Comparison of ENCODE assay signal across 1 cellular context in the genomic region with DNA sequence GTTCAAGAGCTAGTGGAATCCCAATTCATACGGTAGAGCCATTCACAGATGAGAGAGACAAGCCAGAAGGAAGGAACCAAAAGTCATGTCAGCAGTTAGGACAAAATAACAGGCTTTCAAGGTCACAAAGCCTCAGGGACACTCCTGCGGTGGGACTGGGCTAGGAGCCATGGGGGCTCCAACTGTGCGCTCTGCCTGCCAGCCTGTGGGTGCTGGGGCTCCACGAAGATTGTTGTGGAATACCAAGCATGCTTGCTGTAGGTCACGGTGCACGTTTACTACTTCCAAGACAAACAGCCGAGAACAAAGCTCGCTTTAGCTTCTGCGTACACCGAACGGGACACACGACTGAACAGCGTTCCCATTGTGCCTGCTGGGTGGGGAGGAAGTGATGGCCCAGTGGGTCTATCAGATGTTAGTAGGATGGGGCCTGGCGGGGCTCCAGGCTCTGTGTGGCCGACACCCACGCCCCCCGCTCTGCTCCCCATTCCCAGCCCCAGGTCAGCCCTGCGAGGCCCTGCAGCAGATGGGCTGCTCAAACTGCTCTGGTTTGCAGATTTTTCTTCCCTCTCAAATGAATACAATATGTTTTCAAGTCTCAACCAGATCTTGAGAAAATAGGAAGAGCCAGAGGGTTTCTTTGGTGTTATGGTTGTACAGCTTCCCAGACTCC.
A peak's percentile ranks its signal among the peaks of the same experiment; 100 is the strongest.
TF ChIP-seq lines count a peak whose summit lies in the region.

No MANE protein-coding gene starts in this region.

TF ChIP-seq in HepG2, 621 proteins besides CTCF, POLR2A, EP300 and RAD21 (continued from another document and continues in another):
- peak; percentile 43; the same call in 1 of the 2 replicates for TF ChIP-seq ZBTB38 (CRISPR knock-in tag; IDR thresholded peaks at IDR 0.05)
- 0 out of 2 replicates have a peak, but pooled peaks have one; percentile 36 for TF ChIP-seq ZNF580 (CRISPR knock-in tag; IDR thresholded peaks at IDR 0.05; ENCODE audit: borderline replicate concordance, low read depth)
- TF ChIP-seq MEIS2 (CRISPR knock-in tag; IDR thresholded peaks at IDR 0.05): peak; percentile 54; the same call in 1 of the 2 replicates
- TF ChIP-seq PPARG (CRISPR knock-in tag; conservative IDR thresholded peaks at IDR 0.05): peak; percentile 82
- peak; percentile 72; the same call in 1 of the 2 replicates for TF ChIP-seq ZNF343 (CRISPR knock-in tag; IDR thresholded peaks at IDR 0.05)
- TF ChIP-seq TCF7 (IDR thresholded peaks at IDR 0.05; ENCODE audit: low read depth): peak; percentile 65; the same call in 1 of the 2 replicates
- peak; percentile 91 for TF ChIP-seq ZBTB7B (CRISPR knock-in tag; IDR thresholded peaks at IDR 0.05)
- no peak for TF ChIP-seq ZNF24 (IDR thresholded peaks at IDR 0.05)
- peak; percentile 52; the same call in 1 of the 2 replicates for TF ChIP-seq ZNF143 (CRISPR knock-in tag; IDR thresholded peaks at IDR 0.05)
- TF ChIP-seq, protein P1, sequence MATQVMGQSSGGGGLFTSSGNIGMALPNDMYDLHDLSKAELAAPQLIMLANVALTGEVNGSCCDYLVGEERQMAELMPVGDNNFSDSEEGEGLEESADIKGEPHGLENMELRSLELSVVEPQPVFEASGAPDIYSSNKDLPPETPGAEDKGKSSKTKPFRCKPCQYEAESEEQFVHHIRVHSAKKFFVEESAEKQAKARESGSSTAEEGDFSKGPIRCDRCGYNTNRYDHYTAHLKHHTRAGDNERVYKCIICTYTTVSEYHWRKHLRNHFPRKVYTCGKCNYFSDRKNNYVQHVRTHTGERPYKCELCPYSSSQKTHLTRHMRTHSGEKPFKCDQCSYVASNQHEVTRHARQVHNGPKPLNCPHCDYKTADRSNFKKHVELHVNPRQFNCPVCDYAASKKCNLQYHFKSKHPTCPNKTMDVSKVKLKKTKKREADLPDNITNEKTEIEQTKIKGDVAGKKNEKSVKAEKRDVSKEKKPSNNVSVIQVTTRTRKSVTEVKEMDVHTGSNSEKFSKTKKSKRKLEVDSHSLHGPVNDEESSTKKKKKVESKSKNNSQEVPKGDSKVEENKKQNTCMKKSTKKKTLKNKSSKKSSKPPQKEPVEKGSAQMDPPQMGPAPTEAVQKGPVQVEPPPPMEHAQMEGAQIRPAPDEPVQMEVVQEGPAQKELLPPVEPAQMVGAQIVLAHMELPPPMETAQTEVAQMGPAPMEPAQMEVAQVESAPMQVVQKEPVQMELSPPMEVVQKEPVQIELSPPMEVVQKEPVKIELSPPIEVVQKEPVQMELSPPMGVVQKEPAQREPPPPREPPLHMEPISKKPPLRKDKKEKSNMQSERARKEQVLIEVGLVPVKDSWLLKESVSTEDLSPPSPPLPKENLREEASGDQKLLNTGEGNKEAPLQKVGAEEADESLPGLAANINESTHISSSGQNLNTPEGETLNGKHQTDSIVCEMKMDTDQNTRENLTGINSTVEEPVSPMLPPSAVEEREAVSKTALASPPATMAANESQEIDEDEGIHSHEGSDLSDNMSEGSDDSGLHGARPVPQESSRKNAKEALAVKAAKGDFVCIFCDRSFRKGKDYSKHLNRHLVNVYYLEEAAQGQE (IDR thresholded peaks at IDR 0.05; ENCODE audit: borderline replicate concordance in 1 of 2, low read depth in 1 of 2, low read length in 2 of 2): peak in 1 of 2 experiments; percentile 26; a peak in 1 of 4 replicates
- TF ChIP-seq ZZZ3 (CRISPR knock-in tag; IDR thresholded peaks at IDR 0.05; ENCODE audit: borderline replicate concordance): no peak
- TF ChIP-seq REL (CRISPR knock-in tag; conservative IDR thresholded peaks at IDR 0.05): no peak; the same call in 1 of the 2 replicates
- TF ChIP-seq ZNF768 (CRISPR knock-in tag; IDR thresholded peaks at IDR 0.05): 0 out of 2 replicates have a peak, but pooled peaks have one; percentile 13
- TF ChIP-seq ZNF556 (CRISPR knock-in tag; IDR thresholded peaks at IDR 0.05; ENCODE audit: borderline replicate concordance): peak; percentile 61; the same call in 1 of the 2 replicates
- TF ChIP-seq ZNF121 (CRISPR knock-in tag; IDR thresholded peaks at IDR 0.05): no peak
- no peak for TF ChIP-seq JDP2 (CRISPR knock-in tag; IDR thresholded peaks at IDR 0.05; ENCODE audit: borderline replicate concordance)
- peak; percentile 65; the same call in 1 of the 2 replicates for TF ChIP-seq SMAD3 (CRISPR knock-in tag; IDR thresholded peaks at IDR 0.05)
- TF ChIP-seq HOXA5 (CRISPR knock-in tag; IDR thresholded peaks at IDR 0.05): peak; percentile 90
- no peak for TF ChIP-seq ZNF10 (CRISPR knock-in tag; IDR thresholded peaks at IDR 0.05; ENCODE audit: borderline replicate concordance, low read depth)
- TF ChIP-seq ZNF280B (CRISPR knock-in tag; IDR thresholded peaks at IDR 0.05; ENCODE audit: borderline replicate concordance): no peak
- peak; percentile 85 for TF ChIP-seq ZNF564 (CRISPR knock-in tag; IDR thresholded peaks at IDR 0.05)
- no peak for TF ChIP-seq FOXK2 (IDR thresholded peaks at IDR 0.05)
- TF ChIP-seq ELF3 (CRISPR knock-in tag; IDR thresholded peaks at IDR 0.05): peak; percentile 91
- TF ChIP-seq, protein P2, sequence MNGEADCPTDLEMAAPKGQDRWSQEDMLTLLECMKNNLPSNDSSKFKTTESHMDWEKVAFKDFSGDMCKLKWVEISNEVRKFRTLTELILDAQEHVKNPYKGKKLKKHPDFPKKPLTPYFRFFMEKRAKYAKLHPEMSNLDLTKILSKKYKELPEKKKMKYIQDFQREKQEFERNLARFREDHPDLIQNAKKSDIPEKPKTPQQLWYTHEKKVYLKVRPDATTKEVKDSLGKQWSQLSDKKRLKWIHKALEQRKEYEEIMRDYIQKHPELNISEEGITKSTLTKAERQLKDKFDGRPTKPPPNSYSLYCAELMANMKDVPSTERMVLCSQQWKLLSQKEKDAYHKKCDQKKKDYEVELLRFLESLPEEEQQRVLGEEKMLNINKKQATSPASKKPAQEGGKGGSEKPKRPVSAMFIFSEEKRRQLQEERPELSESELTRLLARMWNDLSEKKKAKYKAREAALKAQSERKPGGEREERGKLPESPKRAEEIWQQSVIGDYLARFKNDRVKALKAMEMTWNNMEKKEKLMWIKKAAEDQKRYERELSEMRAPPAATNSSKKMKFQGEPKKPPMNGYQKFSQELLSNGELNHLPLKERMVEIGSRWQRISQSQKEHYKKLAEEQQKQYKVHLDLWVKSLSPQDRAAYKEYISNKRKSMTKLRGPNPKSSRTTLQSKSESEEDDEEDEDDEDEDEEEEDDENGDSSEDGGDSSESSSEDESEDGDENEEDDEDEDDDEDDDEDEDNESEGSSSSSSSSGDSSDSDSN (CRISPR knock-in tag; IDR thresholded peaks at IDR 0.05): peak; percentile 81
- TF ChIP-seq NFE2L2 (IDR thresholded peaks at IDR 0.05; ENCODE audit: low read length): no peak
- TF ChIP-seq ZSCAN21 (CRISPR knock-in tag; IDR thresholded peaks at IDR 0.05; ENCODE audit: borderline replicate concordance): peak; percentile 93
- no peak for TF ChIP-seq NFYB (CRISPR knock-in tag; IDR thresholded peaks at IDR 0.05)
- no peak for TF ChIP-seq SNRNP70 (IDR thresholded peaks at IDR 0.05; ENCODE audit: low read depth, low read length)
- peak; percentile 81 for TF ChIP-seq SAP130 (CRISPR knock-in tag; IDR thresholded peaks at IDR 0.05; ENCODE audit: low read depth)
- TF ChIP-seq ZNF589 (CRISPR knock-in tag; conservative IDR thresholded peaks at IDR 0.05): no peak
- TF ChIP-seq ZNF460 (CRISPR knock-in tag; IDR thresholded peaks at IDR 0.05; ENCODE audit: borderline replicate concordance): no peak
- peak; percentile 99 for TF ChIP-seq TEAD3 (CRISPR knock-in tag; optimal IDR thresholded peaks at IDR 0.05; ENCODE audit: borderline replicate concordance)
- peak; percentile 77; the same call in 1 of the 2 replicates for TF ChIP-seq RCOR2 (CRISPR knock-in tag; IDR thresholded peaks at IDR 0.05)
- no peak for TF ChIP-seq ZNF850 (CRISPR knock-in tag; conservative IDR thresholded peaks at IDR 0.05)
- no peak for TF ChIP-seq TCF7L2 (IDR thresholded peaks at IDR 0.05; ENCODE audit: low read depth, low read length)
- TF ChIP-seq ZNF781 (CRISPR knock-in tag; IDR thresholded peaks at IDR 0.05; ENCODE audit: borderline replicate concordance, not compliant biosample characterization): peak; percentile 19
- TF ChIP-seq ZNF776 (CRISPR knock-in tag; IDR thresholded peaks at IDR 0.05): peak; percentile 46; the same call in 1 of the 2 replicates
- no peak for TF ChIP-seq ZNF670 (CRISPR knock-in tag; IDR thresholded peaks at IDR 0.05; ENCODE audit: borderline replicate concordance)
- TF ChIP-seq EED (CRISPR knock-in tag; IDR thresholded peaks at IDR 0.05): no peak
- TF ChIP-seq ZFP41 (CRISPR knock-in tag; IDR thresholded peaks at IDR 0.05; ENCODE audit: borderline replicate concordance): no peak
- no peak for TF ChIP-seq KDM4B (CRISPR knock-in tag; IDR thresholded peaks at IDR 0.05)
- TF ChIP-seq, protein P3, sequence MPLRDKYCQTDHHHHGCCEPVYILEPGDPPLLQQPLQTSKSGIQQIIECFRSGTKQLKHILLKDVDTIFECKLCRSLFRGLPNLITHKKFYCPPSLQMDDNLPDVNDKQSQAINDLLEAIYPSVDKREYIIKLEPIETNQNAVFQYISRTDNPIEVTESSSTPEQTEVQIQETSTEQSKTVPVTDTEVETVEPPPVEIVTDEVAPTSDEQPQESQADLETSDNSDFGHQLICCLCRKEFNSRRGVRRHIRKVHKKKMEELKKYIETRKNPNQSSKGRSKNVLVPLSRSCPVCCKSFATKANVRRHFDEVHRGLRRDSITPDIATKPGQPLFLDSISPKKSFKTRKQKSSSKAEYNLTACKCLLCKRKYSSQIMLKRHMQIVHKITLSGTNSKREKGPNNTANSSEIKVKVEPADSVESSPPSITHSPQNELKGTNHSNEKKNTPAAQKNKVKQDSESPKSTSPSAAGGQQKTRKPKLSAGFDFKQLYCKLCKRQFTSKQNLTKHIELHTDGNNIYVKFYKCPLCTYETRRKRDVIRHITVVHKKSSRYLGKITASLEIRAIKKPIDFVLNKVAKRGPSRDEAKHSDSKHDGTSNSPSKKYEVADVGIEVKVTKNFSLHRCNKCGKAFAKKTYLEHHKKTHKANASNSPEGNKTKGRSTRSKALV (CRISPR knock-in tag; IDR thresholded peaks at IDR 0.05): 0 out of 2 replicates have a peak, but pooled peaks have one; percentile 36
- TF ChIP-seq ZNF574 (CRISPR knock-in tag; IDR thresholded peaks at IDR 0.05): peak; percentile 64; the same call in 1 of the 2 replicates
- TF ChIP-seq, protein P4, sequence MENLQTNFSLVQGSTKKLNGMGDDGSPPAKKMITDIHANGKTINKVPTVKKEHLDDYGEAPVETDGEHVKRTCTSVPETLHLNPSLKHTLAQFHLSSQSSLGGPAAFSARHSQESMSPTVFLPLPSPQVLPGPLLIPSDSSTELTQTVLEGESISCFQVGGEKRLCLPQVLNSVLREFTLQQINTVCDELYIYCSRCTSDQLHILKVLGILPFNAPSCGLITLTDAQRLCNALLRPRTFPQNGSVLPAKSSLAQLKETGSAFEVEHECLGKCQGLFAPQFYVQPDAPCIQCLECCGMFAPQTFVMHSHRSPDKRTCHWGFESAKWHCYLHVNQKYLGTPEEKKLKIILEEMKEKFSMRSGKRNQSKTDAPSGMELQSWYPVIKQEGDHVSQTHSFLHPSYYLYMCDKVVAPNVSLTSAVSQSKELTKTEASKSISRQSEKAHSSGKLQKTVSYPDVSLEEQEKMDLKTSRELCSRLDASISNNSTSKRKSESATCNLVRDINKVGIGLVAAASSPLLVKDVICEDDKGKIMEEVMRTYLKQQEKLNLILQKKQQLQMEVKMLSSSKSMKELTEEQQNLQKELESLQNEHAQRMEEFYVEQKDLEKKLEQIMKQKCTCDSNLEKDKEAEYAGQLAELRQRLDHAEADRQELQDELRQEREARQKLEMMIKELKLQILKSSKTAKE (CRISPR knock-in tag; IDR thresholded peaks at IDR 0.05; ENCODE audit: borderline replicate concordance): peak; percentile 78; the same call in 1 of the 2 replicates
- peak; percentile 82 for TF ChIP-seq RXRB (CRISPR knock-in tag; IDR thresholded peaks at IDR 0.05; ENCODE audit: borderline replicate concordance)
- no peak for TF ChIP-seq ZSCAN20 (CRISPR knock-in tag; IDR thresholded peaks at IDR 0.05; ENCODE audit: borderline replicate concordance)
- TF ChIP-seq BRF2 (CRISPR knock-in tag; IDR thresholded peaks at IDR 0.05): no peak
- TF ChIP-seq ZNF496 (CRISPR knock-in tag; IDR thresholded peaks at IDR 0.05; ENCODE audit: insufficient replicate concordance): no peak
- TF ChIP-seq FOSL1 (CRISPR knock-in tag; IDR thresholded peaks at IDR 0.05; ENCODE audit: borderline replicate concordance): no peak
